In genomic region chr14:51954657-51955056, GRCh38 we compare ENCODE assay signal across 22 cellular contexts. TPM values are rescaled to one million over a fixed set of nuclear protein-coding genes. Genes with fewer than 3 reads are reported as not detected.
DNase-seq lines count a peak whose midpoint lies in the region; ATAC-seq and TF ChIP-seq lines count a peak whose summit lies in the region.
"Had no signal": no experiment of that assay in that cellular context is flagged by ENCODE, and none has a peak within 500 bp of the region (broad histone marks: within the 10 kb centered on the region; RNA-seq: fewer than 3 reads in every experiment).

No MANE protein-coding gene starts in this region.

- H4K20me1 ChIP-seq in OCI-LY1 (ENCODE audit: insufficient read depth, low read length): no peaks in the 10 kb centered on the region

- POLR2A ChIA-PET in CD4-positive, alpha-beta T cell (lab: Charles Lee): interaction anchor here (1.2 kb wide), 1 partner anchor 108 kb away, joined by 4 read pairs; no protein-coding TSS in a partner anchor

- no peak overlapping the region for H3K9ac ChIP-seq in OCI-LY1 (ENCODE audit: low read length)

- CTCF ChIA-PET in CD4-positive, alpha-beta T cell (lab: Charles Lee): interaction anchor here (0.9 to 1.5 kb wide), 3 partner anchors 49 to 108 kb away, joined by 4 to 6 read pairs (median 5); no protein-coding TSS in a partner anchor

- no peaks in the 10 kb centered on the region for H3K27me3 Mint-ChIP-seq in CD4-positive, alpha-beta T cell

- peaks cover 11% of the 10 kb centered on the region for H3K9me3 Mint-ChIP-seq in CD4-positive, alpha-beta T cell

- no peaks in the 10 kb centered on the region for H3K4me1 ChIP-seq in OCI-LY1 (ENCODE audit: insufficient read depth, low read length, severe bottlenecking)
- no peaks in the 10 kb centered on the region for H3K4me1 ChIP-seq in gastroesophageal sphincter
- H3K4me1 ChIP-seq: right atrium auricular region had no signal

- TF ChIP-seq EP300 in gastroesophageal sphincter (IDR thresholded peaks at IDR 0.05): no peak

- no peak for ATAC-seq in CD4-positive, alpha-beta T cell (ENCODE audit: poor library complexity)
- ATAC-seq in HG03354 (IDR thresholded peaks at IDR 0.05; ENCODE audit: poor library complexity, severe bottlenecking, unreplicated experiment) (no peak), gastroesophageal sphincter (no peak)

- no peak for TF ChIP-seq POLR2A in gastroesophageal sphincter (IDR thresholded peaks at IDR 0.05)

- peaks cover 32% of the 10 kb centered on the region for H3K4me1 Mint-ChIP-seq in CD4-positive, alpha-beta T cell (ENCODE audit: low read depth)

- WGBS in gastroesophageal sphincter (ENCODE audit: low coverage in 1 of 2), 2 donors: 95 to 96% methylated on average over 2 to 3 of the region's 3 CpGs

- H3K4me2 ChIP-seq in OCI-LY1 (ENCODE audit: low read length): no peak overlapping the region

- peaks cover 15% of the 10 kb centered on the region for H3K9me3 ChIP-seq in CD4-positive, alpha-beta T cell (ENCODE audit: control insufficient read depth, low read length)
- no peaks in the 10 kb centered on the region for H3K9me3 ChIP-seq in OCI-LY1 (ENCODE audit: low read length)
- peaks cover 0 to 12% (median 0%) of the 10 kb centered on the region in 3 donors for H3K9me3 ChIP-seq in gastroesophageal sphincter

- H3K36me3 ChIP-seq in OCI-LY1 (ENCODE audit: insufficient read depth, low read length) (no peaks in the 10 kb centered on the region), gastroesophageal sphincter (peaks cover 0 to 10% of the 10 kb centered on the region in 2 donors)
- H3K36me3 ChIP-seq: right atrium auricular region had no signal

- no peak overlapping the region for H2AFZ ChIP-seq in OCI-LY1 (ENCODE audit: low read length)

- H3K4me3 ChIP-seq in OCI-LY1 (ENCODE audit: low read depth, low read length, poor library complexity, severe bottlenecking) (no peak overlapping the region), gastroesophageal sphincter (no peak overlapping the region)
- H3K4me3 ChIP-seq: right atrium auricular region had no signal

- H3K27ac Mint-ChIP-seq in CD4-positive, alpha-beta T cell: peak overlapping the region; percentile 73

- DNase-seq in CD4-positive, alpha-beta T cell: no peak
- DNase-seq in GM10266 (ENCODE audit: extremely low spot score) (no peak), iPS-NIHi11 (ENCODE audit: low spot score) (peak; percentile 17), NCI-H2196 treated with DMSO at 0.1 percent for 48 hours (lab: John Stamatoyannopoulos, UW; ENCODE audit: unreplicated experiment) (no peak), hypothalamus (lab: John Stamatoyannopoulos, UW) (no peak)
- DNase-seq: activated CD4-positive, alpha-beta T cell treated with anti-CD3 and anti-CD28 coated beads, Interleukin-2, amount 50 U/mL, for 1 hour; activated naive CD4-positive, alpha-beta T cell treated with Interleukin-2 at 50 U/mL for 16 hours; activated T-cell treated with anti-CD3 and anti-CD28 coated beads for 4 hours; aorta; cerebellar nuclear complex; DMS 273 treated with DMSO at 0.1 percent for 48 hours; effector CD8-positive, alpha-beta T cell; glutamatergic neuron; occipital lobe; SHP77; stimulated activated CD4-positive, alpha-beta T cell treated with anti-CD3 and anti-CD28 coated beads, Interleukin-12 subunit alpha, Interleukin-12 subunit beta, amount 100 ng/mL, for 4 hours; stimulated activated CD8-positive, alpha-beta memory T cell treated with anti-CD3 and anti-CD28 coated beads, Interleukin-4, amount 100 ng/mL, for 48 hours; T-helper 1 cell had no signal

- H3K79me2 ChIP-seq in OCI-LY1 (ENCODE audit: insufficient read depth, low read length): no peaks in the 10 kb centered on the region

- no peak for TF ChIP-seq CTCF in CD4-positive, alpha-beta T cell (IDR thresholded peaks at IDR 0.05)
- peak; percentile 24 for TF ChIP-seq CTCF in GM10266 (IDR thresholded peaks at IDR 0.05; ENCODE audit: control insufficient read depth, insufficient read depth, low read depth, missing control alignments)
- TF ChIP-seq CTCF in OCI-LY1 (IDR thresholded peaks at IDR 0.05; ENCODE audit: low read length): peak; percentile 13; the same call in 1 of the 2 replicates
- TF ChIP-seq CTCF in gastroesophageal sphincter (IDR thresholded peaks at IDR 0.05): no peak

- no peak overlapping the region for H3K4me3 Mint-ChIP-seq in CD4-positive, alpha-beta T cell

- H3K36me3 Mint-ChIP-seq in CD4-positive, alpha-beta T cell (ENCODE audit: low read depth): peaks cover 100% of the 10 kb centered on the region

- H3K27me3 ChIP-seq in CD4-positive, alpha-beta T cell (ENCODE audit: control insufficient read depth, insufficient read depth, low read length): no peaks in the 10 kb centered on the region
- no peaks in the 10 kb centered on the region for H3K27me3 ChIP-seq in OCI-LY1 (ENCODE audit: insufficient read depth, low read length)
- no peaks in the 10 kb centered on the region for H3K27me3 ChIP-seq in gastroesophageal sphincter
- H3K27me3 ChIP-seq: right atrium auricular region had no signal

- H3F3A ChIP-seq in OCI-LY1 (ENCODE audit: insufficient read depth, low read length): no peaks in the 10 kb centered on the region

- H3K9me2 ChIP-seq in OCI-LY1 (ENCODE audit: low read depth, low read length): no peaks in the 10 kb centered on the region

- no peak overlapping the region for H3K27ac ChIP-seq in CD4-positive, alpha-beta T cell (ENCODE audit: low read depth, low read length)
- H3K27ac ChIP-seq in OCI-LY1 (ENCODE audit: low read depth, low read length, poor library complexity, severe bottlenecking) (no peak overlapping the region), gastroesophageal sphincter (no peak overlapping the region)
- H3K27ac ChIP-seq: right atrium auricular region had no signal

- intact Hi-C loops in CD4-positive, alpha-beta T cell (cut with DNase I, micrococcal nuclease): loop anchor here in 1 of 2 experiments (2.0 kb wide), 1 partner anchor 18 kb away; no protein-coding TSS in a partner anchor

RNA-seq across cellular contexts. Expression of gene RTRAF, which starts 34.7 kb away (rescaled TPM):
- total RNA-seq in CD4-positive, alpha-beta T cell: 100 to 1,000 TPM; 155 to 157 TPM
- 100 to 1,000 TPM in 1 of 4 donors, 10 to 100 TPM in 3; 72.2 to 109 (median 84.7) TPM for total RNA-seq in gastroesophageal sphincter

Comparison
In these comparisons a context has a peak if more than half of its experiments do, and no peak if none do; other contexts are left out.
1. CTCF ChIP-seq: peak in GM10266 (single experiment) and OCI-LY1 (single experiment); none in CD4-positive, alpha-beta T cell (single experiment) and gastroesophageal sphincter (0 of 4).